8 cellular contexts compared by ENCODE assay signal in the genomic region with DNA sequence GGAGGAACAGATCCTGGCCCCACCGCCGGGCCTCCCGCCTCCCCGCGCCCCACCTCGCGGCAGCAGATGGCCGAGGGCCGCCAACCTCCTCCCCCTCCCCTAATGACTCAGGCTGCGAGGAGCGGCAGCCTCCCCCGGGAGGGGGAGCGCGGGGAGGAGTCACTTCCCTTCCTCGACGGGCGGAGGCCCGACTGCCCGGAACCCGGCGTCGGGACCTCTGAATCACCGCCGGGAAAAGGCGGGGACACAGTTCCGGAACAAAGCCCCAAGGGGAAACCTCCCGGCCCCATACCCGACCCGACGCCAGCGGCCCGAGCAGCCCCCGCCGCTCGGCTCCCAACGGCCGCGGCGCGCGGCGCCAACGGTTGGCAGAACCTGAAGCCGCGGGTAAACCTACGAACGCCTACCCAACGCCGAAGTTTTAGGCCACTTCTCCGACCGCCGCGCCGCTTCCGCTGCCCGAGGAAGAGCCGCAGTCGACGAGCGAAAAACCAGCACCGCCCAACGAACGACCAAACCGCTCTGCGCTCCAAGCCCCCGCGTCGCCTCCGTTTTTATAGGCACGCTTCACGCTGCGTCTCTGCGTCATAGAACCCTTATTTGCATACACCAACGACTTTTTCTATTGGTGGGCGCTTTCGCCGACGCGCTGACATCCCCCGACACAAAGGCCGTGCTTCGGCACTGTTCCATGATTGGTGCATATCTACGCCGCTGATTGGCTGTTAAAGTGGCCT. TPM values are rescaled to one million over a fixed set of nuclear protein-coding genes. Genes with fewer than 3 reads are reported as not detected.
DNase-seq lines count a peak whose midpoint lies in the region; ATAC-seq and TF ChIP-seq lines count a peak whose summit lies in the region.

No MANE protein-coding gene starts in this region.

- DNase-seq in Caki2 (ENCODE audit: low read depth), result peak; percentile 99
- peak; percentile 97 for DNase-seq in NT2/D1 (ENCODE audit: low read depth, low spot score)
- peak; percentile 91 for DNase-seq in activated CD8-positive, alpha-beta memory T cell treated with anti-CD3 and anti-CD28 coated beads, Interleukin-2, amount 50 U/mL, for 4 hours
- DNase-seq in endothelial cell (ENCODE audit: low spot score), result peak; percentile 89
- DNase-seq in mesothelial cell of epicardium (ENCODE audit: low spot score in 2 of 2, unreplicated experiment in 2 of 2), result peak; percentile 88 to 95
- peak; percentile 88 to 91 for DNase-seq in stimulated activated CD8-positive, alpha-beta memory T cell treated with anti-CD3 and anti-CD28 coated beads, Interleukin-15, amount 100 ng/mL, for 48 hours (ENCODE audit: low read depth in 2 of 2)

- H3K9me3 Mint-ChIP-seq in endothelial cell (ENCODE audit: unreplicated experiment) (no peaks in the 10 kb centered on the region), mesothelial cell of epicardium (no peaks in the 10 kb centered on the region)

- in situ Hi-C loops in Caki2 (cut with HindIII; ENCODE audit: low pct_unique_long_range_greater_than_20kb, low sequenced_read_pairs), result no loop called here

- peaks cover 26% of the 10 kb centered on the region for H3K4me1 Mint-ChIP-seq in endothelial cell (ENCODE audit: unreplicated experiment)
- H3K4me1 Mint-ChIP-seq in mesothelial cell of epicardium, result peaks cover 47% of the 10 kb centered on the region

- H3K9ac ChIP-seq in HUES48 (ENCODE audit: low read depth, low read length), result peak overlapping the region; percentile 98
- peak overlapping the region; percentile 99 for H3K9ac ChIP-seq in NT2/D1 (ENCODE audit: insufficient read length, low read depth)

- H3K9me3 ChIP-seq in HUES48 (ENCODE audit: control insufficient read depth, insufficient read depth, low read length) (no peaks in the 10 kb centered on the region), NT2/D1 (ENCODE audit: insufficient read depth, low read length) (no peaks in the 10 kb centered on the region)

- H3K4me3 Mint-ChIP-seq in endothelial cell (ENCODE audit: unreplicated experiment) (peak overlapping the region; percentile 99), mesothelial cell of epicardium (peak overlapping the region; percentile 97)

- H3K36me3 Mint-ChIP-seq in endothelial cell (ENCODE audit: low read depth, unreplicated experiment), result peaks cover 31% of the 10 kb centered on the region
- H3K36me3 Mint-ChIP-seq in mesothelial cell of epicardium, result peaks cover 22% of the 10 kb centered on the region

- H3K4me3 ChIP-seq in HUES48 (ENCODE audit: low read depth, low read length), result peak overlapping the region; percentile 86
- peak overlapping the region; percentile 99 for H3K4me3 ChIP-seq in NT2/D1 (ENCODE audit: insufficient read length, low read depth)

- H3K27ac Mint-ChIP-seq in endothelial cell (ENCODE audit: unreplicated experiment) (peak overlapping the region; percentile 99), mesothelial cell of epicardium (peak overlapping the region; percentile 99)

- H3K4me1 ChIP-seq in HUES48 (ENCODE audit: control insufficient read depth, insufficient read depth, low read length) (peaks cover 14% of the 10 kb centered on the region), NT2/D1 (ENCODE audit: insufficient read depth, insufficient read length) (peaks cover 8% of the 10 kb centered on the region)

- peaks cover 28% of the 10 kb centered on the region for H3K36me3 ChIP-seq in HUES48 (ENCODE audit: control insufficient read depth, insufficient read depth, low read length)
- H3K36me3 ChIP-seq in NT2/D1 (ENCODE audit: insufficient read depth, insufficient read length, low read length), result peaks cover 37% of the 10 kb centered on the region

- TF ChIP-seq CTCF in endothelial cell (IDR thresholded peaks at IDR 0.05; ENCODE audit: unreplicated experiment) (no peak), mesothelial cell of epicardium (IDR thresholded peaks at IDR 0.05; ENCODE audit: unreplicated experiment) (no peak)

- peaks cover 5% of the 10 kb centered on the region for H3K27me3 Mint-ChIP-seq in endothelial cell (ENCODE audit: unreplicated experiment)
- peaks cover 1% of the 10 kb centered on the region for H3K27me3 Mint-ChIP-seq in mesothelial cell of epicardium (ENCODE audit: low read depth)

- peak overlapping the region; percentile 98 for H3K27ac ChIP-seq in HUES48 (ENCODE audit: low read depth, low read length)

- H3K27me3 ChIP-seq in HUES48 (ENCODE audit: control insufficient read depth, insufficient read depth, low read length) (no peaks in the 10 kb centered on the region), NT2/D1 (ENCODE audit: insufficient read depth, insufficient read length) (no peaks in the 10 kb centered on the region)

- ATAC-seq in GM21423 (IDR thresholded peaks at IDR 0.05; ENCODE audit: unreplicated experiment), result peak; percentile 62

RNA-seq across cellular contexts. Expression of a gene that starts 5.2 kb away (rescaled TPM):
- total RNA-seq in Caki2 (2014; rRNA removed; shearing (Covaris generic); ENCODE audit: low replicate concordance), result 34.4 and 37.1 TPM in 2 replicates
- total RNA-seq in endothelial cell (ENCODE audit: unreplicated experiment) (28.8 TPM), mesothelial cell of epicardium (63.4 to 66.4 TPM (median 65.4 TPM) in 3 replicates)

RNA-seq across cellular contexts. Expression of a gene that starts 14.4 kb away (rescaled TPM):
- 45.8 and 57.3 TPM in 2 replicates for total RNA-seq in Caki2 (2014; rRNA removed; shearing (Covaris generic); ENCODE audit: low replicate concordance)
- 18.0 TPM for total RNA-seq in endothelial cell (ENCODE audit: unreplicated experiment)
- total RNA-seq in mesothelial cell of epicardium, result 28.0 to 32.1 TPM (median 30.4 TPM) in 3 replicates

RNA-seq across cellular contexts. Expression of a gene that starts 58.2 kb away (rescaled TPM):
- total RNA-seq in Caki2 (2014; rRNA removed; shearing (Covaris generic); ENCODE audit: low replicate concordance), result 8.1 and 12.4 TPM in 2 replicates
- total RNA-seq in endothelial cell (ENCODE audit: unreplicated experiment), result 0.54 TPM
- 112 to 117 TPM (median 116 TPM) in 3 replicates for total RNA-seq in mesothelial cell of epicardium

Comparison
In these comparisons a context has a peak if more than half of its experiments do, and no peak if none do; other contexts are left out.
1. Peak in every context shown above with its lines: DNase-seq, ATAC-seq, H3K4me3 ChIP-seq and H3K27ac ChIP-seq.